Comparison of ENCODE assay signal across 32 cellular contexts in the genomic region with DNA sequence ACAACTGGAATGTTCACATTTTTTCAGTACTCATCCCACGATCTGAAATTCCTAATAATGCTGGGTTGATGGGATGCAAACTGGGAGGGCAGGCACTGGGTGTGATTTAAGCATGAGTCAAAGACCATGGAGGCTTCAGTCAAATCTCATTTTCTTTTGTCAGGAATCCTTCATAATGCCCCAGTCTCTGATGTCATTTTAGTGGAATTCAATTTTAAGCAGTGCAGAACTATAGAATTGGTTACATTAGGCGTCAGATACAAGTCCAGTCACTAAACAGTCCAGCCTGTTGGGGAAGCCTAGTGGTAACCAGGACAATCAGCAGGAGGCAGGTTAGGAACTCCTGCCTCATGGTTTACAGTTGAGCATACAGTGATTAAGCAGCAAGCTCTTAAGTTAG. TPM values are rescaled to one million over a fixed set of nuclear protein-coding genes. Genes with fewer than 3 reads are reported as not detected.
A peak's percentile ranks its signal among the peaks of the same experiment; 100 is the strongest.
DNase-seq lines count a peak whose midpoint lies in the region; ATAC-seq, FAIRE-seq and TF ChIP-seq lines count a peak whose summit lies in the region.
"Had no signal": no experiment of that assay in that cellular context is flagged by ENCODE, and none has a peak within 500 bp of the region (broad histone marks: within the 10 kb centered on the region; RNA-seq: fewer than 3 reads in every experiment).

No MANE protein-coding gene starts in this region.

- H3K4me1 ChIP-seq in HCT116 (ENCODE audit: control insufficient read depth in 1 of 2, insufficient read depth in 2 of 2, low read length in 2 of 2), result peaks cover 10 to 20% of the 10 kb centered on the region in 2 experiments; a peak in 3 of 4 replicates
- peaks cover 61% of the 10 kb centered on the region for H3K4me1 ChIP-seq in PC-9 (replicated peaks; ENCODE audit: insufficient read depth)

- no peak for ATAC-seq in HCT116
- ATAC-seq in activated naive CD4-positive, alpha-beta T cell treated with anti-CD3 and anti-CD28 coated beads, Interleukin-2, amount 50 U/mL, for 72 hours, result no peak
- ATAC-seq: GM23338; right cardiac atrium; SK-N-SH treated with all-trans-retinoic acid at 6 μM for 48 hours; stimulated activated naive CD8-positive, alpha-beta T cell treated with anti-CD3 and anti-CD28 coated beads, Interleukin-15, Interleukin-2, amounts not matched to agents 100 U/mL and 50 U/mL, for 24 hours had no signal

- H3F3A ChIP-seq in PC-9 (ENCODE audit: insufficient read depth, low read depth), result peaks cover 35% of the 10 kb centered on the region

- H3K4me3 ChIP-seq in HCT116 (replicated peaks in 1 of 2; ENCODE audit: low read depth in 1 of 2, low read length in 2 of 2), result no peak overlapping the region
- H3K4me3 ChIP-seq in PC-9, result no peak overlapping the region; the same call in 1 of the 2 replicates
- H3K4me3 ChIP-seq: dorsolateral prefrontal cortex, GM23338, hepatocyte, thoracic aorta had no signal

- POLR2A ChIA-PET in HCT116 (lab: Charles Lee) (no interaction called here), PC-9 (lab: Charles Lee; ENCODE audit: unreplicated experiment) (interaction anchor here (0.6 kb wide), 2 partner anchors 24 to 153 kb away, joined by 5 to 6 read pairs; no protein-coding TSS in a partner anchor)

- no peak for FAIRE-seq in urothelium cell line (lab: Jason Lieb, UNC)
- FAIRE-seq: HTR-8/SVneo had no signal

- TF ChIP-seq CTCF in HCT116 (IDR thresholded peaks at IDR 0.05 in 2 of 3, conservative IDR thresholded peaks at IDR 0.05 in 1 of 3; ENCODE audit: borderline replicate concordance in 1 of 3, insufficient read depth in 1 of 3, low read depth in 2 of 3, low read length in 2 of 3) (no peak), PC-9 (conservative IDR thresholded peaks at IDR 0.05) (no peak; the same call in 1 of the 2 replicates)

- no peaks in the 10 kb centered on the region for H3K36me3 ChIP-seq in HCT116 (ENCODE audit: control insufficient read depth in 1 of 2, insufficient read depth in 2 of 2, low read length in 2 of 2)
- no peaks in the 10 kb centered on the region for H3K36me3 ChIP-seq in PC-9 (ENCODE audit: low read depth)
- H3K36me3 ChIP-seq: thoracic aorta had no signal

- CTCF ChIA-PET in HCT116 (lab: Charles Lee), result no interaction called here
- CTCF ChIA-PET in PC-9 (lab: Charles Lee), result no interaction called here

- H4K20me1 ChIP-seq in HCT116 (ENCODE audit: insufficient read depth) (no peaks in the 10 kb centered on the region), PC-9 (ENCODE audit: insufficient read depth) (no peaks in the 10 kb centered on the region)

- H3K27ac ChIP-seq in HCT116 (ENCODE audit: low read depth, low read length) (no peak overlapping the region), PC-9 (peak overlapping the region; percentile 86), epithelial cell of prostate (peak overlapping the region; percentile 26)
- H3K27ac ChIP-seq: dorsolateral prefrontal cortex, hepatocyte, KMS-11, parathyroid adenoma, thoracic aorta had no signal

- intact Hi-C loops in HCT116 (cut with micrococcal nuclease), result no loop called here
- intact Hi-C loops in PC-9 (cut with micrococcal nuclease; ENCODE audit: unreplicated experiment), result loop anchor here (1.0 to 5.0 kb wide), 3 partner anchors 35 to 225 kb away; no protein-coding TSS in a partner anchor

- H3K9ac ChIP-seq in HCT116 (ENCODE audit: low read length), result no peak overlapping the region
- H3K9ac ChIP-seq: KMS-11, parathyroid adenoma had no signal

- no peaks in the 10 kb centered on the region for H3K36me3 Mint-ChIP-seq in activated naive CD4-positive, alpha-beta T cell treated with anti-CD3 and anti-CD28 coated beads, Interleukin-2, amount 50 U/mL, for 72 hours
- H3K36me3 Mint-ChIP-seq: activated naive CD8-positive, alpha-beta T cell; immature natural killer cell had no signal

- H3K4me2 ChIP-seq in HCT116 (ENCODE audit: low read length) (peak overlapping the region; percentile 13), PC-9 (peak overlapping the region; percentile 68)
- H3K4me2 ChIP-seq: GM23338, hepatocyte, KMS-11 had no signal

- H3K9me2 ChIP-seq in HCT116 (ENCODE audit: insufficient read depth), result no peaks in the 10 kb centered on the region
- H3K9me2 ChIP-seq in PC-9 (ENCODE audit: insufficient read depth), result no peaks in the 10 kb centered on the region

- H3K27ac Mint-ChIP-seq in activated naive CD4-positive, alpha-beta T cell treated with anti-CD3 and anti-CD28 coated beads, Interleukin-2, amount 50 U/mL, for 72 hours, result no peak overlapping the region
- H3K27ac Mint-ChIP-seq: activated B cell treated with CpG ODN at 0.5 μM for 24 hours; activated naive CD8-positive, alpha-beta T cell; activated T-helper 2 cell treated with anti-CD3 and anti-CD28 coated beads, Interferon-gamma antibody, Interleukin-2, Interleukin-4, amounts not matched to agents 10 μg/mL and 5 μg/mL and 100 μg/mL, durations not matched to agents 14 hours and 24 hours and 36 hours; CD4-positive, alpha-beta T cell; GM23338; immature natural killer cell; nephron progenitor cell had no signal

- RAD21 ChIA-PET in HCT116 (lab: Charles Lee; ENCODE audit: low non-redundant PET in 1 of 2, low total read pairs in 2 of 2, uncharacterized antibody in 2 of 2, unreplicated experiment in 2 of 2), result no interaction called here

- BruUV-seq in HCT116 (replicated peaks; lab: Mats Ljungman, UMichigan), result no TSS peak
- no TSS peak for BruUV-seq in PC-9 (replicated peaks; lab: Mats Ljungman, UMichigan)

- TF ChIP-seq RAD21 in HCT116 (IDR thresholded peaks at IDR 0.05; ENCODE audit: low read depth), result no peak

- H3K79me2 ChIP-seq in HCT116 (ENCODE audit: insufficient read depth, low read length) (no peaks in the 10 kb centered on the region), PC-9 (ENCODE audit: low read depth) (no peaks in the 10 kb centered on the region)
- H3K79me2 ChIP-seq: hepatocyte, parathyroid adenoma had no signal

- H3K27me3 ChIP-seq in HCT116 (ENCODE audit: insufficient read depth, low read length) (0 out of 2 replicates have a peak, but pooled peaks cover 5% of the 10 kb centered on the region), PC-9 (ENCODE audit: insufficient read depth, low read depth) (no peaks in the 10 kb centered on the region)
- H3K27me3 ChIP-seq: dorsolateral prefrontal cortex, hepatocyte had no signal

- TF ChIP-seq POLR2A in HCT116 (IDR thresholded peaks at IDR 0.05; ENCODE audit: borderline replicate concordance, extremely low read depth, insufficient read depth, insufficient read length), result no peak

- peaks cover 0 to 4% of the 10 kb centered on the region in 2 donors for H3K9me3 Mint-ChIP-seq in activated naive CD4-positive, alpha-beta T cell treated with anti-CD3 and anti-CD28 coated beads, Interleukin-2, amount 50 U/mL, for 72 hours
- H3K9me3 Mint-ChIP-seq: activated T-helper 2 cell treated with anti-CD3 and anti-CD28 coated beads, Interferon-gamma antibody, Interleukin-2, Interleukin-4, amounts not matched to agents 10 μg/mL and 5 μg/mL and 100 μg/mL, durations not matched to agents 14 hours and 24 hours and 36 hours had no signal

- H2AFZ ChIP-seq in HCT116 (ENCODE audit: low read depth, low read length, poor library complexity, severe bottlenecking), result no peak overlapping the region
- no peak overlapping the region for H2AFZ ChIP-seq in PC-9
- H2AFZ ChIP-seq: GM23338, hepatocyte, parathyroid adenoma had no signal

- no peaks in the 10 kb centered on the region for H3K9me3 ChIP-seq in HCT116 (ENCODE audit: control insufficient read depth in 1 of 2, insufficient read depth in 1 of 2, low read depth in 1 of 2, low read length in 2 of 2)
- H3K9me3 ChIP-seq in PC-9 (ENCODE audit: insufficient read depth, low read depth), result peaks cover 4% of the 10 kb centered on the region
- H3K9me3 ChIP-seq: thoracic aorta had no signal

- DNase-seq in HCT116 (ENCODE audit: low read depth, low spot score), result no peak
- peak; percentile 41 to 78 for DNase-seq in PC-9
- peak; percentile 12 for DNase-seq in epithelial cell of prostate (ENCODE audit: low read depth, low spot score)
- peak; percentile 32 for DNase-seq in urothelium cell line (ENCODE audit: low spot score)
- no peak for DNase-seq in NCI-H510A treated with DMSO at 0.1 percent for 48 hours (lab: John Stamatoyannopoulos, UW)
- no peak for DNase-seq in activated CD8-positive, alpha-beta memory T cell treated with anti-CD3 and anti-CD28 coated beads, Interleukin-2, amount 50 U/mL, for 48 hours
- no peak for DNase-seq in activated naive CD4-positive, alpha-beta T cell treated with anti-CD3 and anti-CD28 coated beads, Interleukin-2, amount 50 U/mL, for 72 hours (ENCODE audit: low spot score in 2 of 2)
- DNase-seq: activated B cell treated with CpG ODN at 0.5 μM for 24 hours; activated CD4-positive, alpha-beta T cell treated with anti-CD3 and anti-CD28 coated beads, Interleukin-2, amount 50 U/mL, for 48 hours; activated CD8-positive, alpha-beta memory T cell treated with anti-CD3 and anti-CD28 coated beads, Interleukin-2, amount 50 U/mL, for 4 hours; aorta; CD4-positive, alpha-beta T cell; DMS 273 treated with DMSO at 0.1 percent for 48 hours; dorsolateral prefrontal cortex; GDM1; immature natural killer cell; NCI-H2171; NCI-H526; nephron progenitor cell; right cardiac atrium; stimulated activated naive CD8-positive, alpha-beta T cell treated with anti-CD3 and anti-CD28 coated beads, Interleukin-15, Interleukin-2, amounts not matched to agents 100 U/mL and 50 U/mL, for 24 hours had no signal

TF ChIP-seq in HCT116, 20 proteins besides CTCF, POLR2A, EP300 and RAD21 (continues in another document):
- TF ChIP-seq, protein P1, sequence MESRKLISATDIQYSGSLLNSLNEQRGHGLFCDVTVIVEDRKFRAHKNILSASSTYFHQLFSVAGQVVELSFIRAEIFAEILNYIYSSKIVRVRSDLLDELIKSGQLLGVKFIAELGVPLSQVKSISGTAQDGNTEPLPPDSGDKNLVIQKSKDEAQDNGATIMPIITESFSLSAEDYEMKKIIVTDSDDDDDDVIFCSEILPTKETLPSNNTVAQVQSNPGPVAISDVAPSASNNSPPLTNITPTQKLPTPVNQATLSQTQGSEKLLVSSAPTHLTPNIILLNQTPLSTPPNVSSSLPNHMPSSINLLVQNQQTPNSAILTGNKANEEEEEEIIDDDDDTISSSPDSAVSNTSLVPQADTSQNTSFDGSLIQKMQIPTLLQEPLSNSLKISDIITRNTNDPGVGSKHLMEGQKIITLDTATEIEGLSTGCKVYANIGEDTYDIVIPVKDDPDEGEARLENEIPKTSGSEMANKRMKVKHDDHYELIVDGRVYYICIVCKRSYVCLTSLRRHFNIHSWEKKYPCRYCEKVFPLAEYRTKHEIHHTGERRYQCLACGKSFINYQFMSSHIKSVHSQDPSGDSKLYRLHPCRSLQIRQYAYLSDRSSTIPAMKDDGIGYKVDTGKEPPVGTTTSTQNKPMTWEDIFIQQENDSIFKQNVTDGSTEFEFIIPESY (IDR thresholded peaks at IDR 0.05; ENCODE audit: extremely low read depth, insufficient replicate concordance, low read length), result no peak
- TF ChIP-seq POLR2AphosphoS5 (IDR thresholded peaks at IDR 0.05; ENCODE audit: low read depth, low read length), result no peak
- no peak for TF ChIP-seq SIN3A (IDR thresholded peaks at IDR 0.05; ENCODE audit: low read depth)
- TF ChIP-seq ELF1 (IDR thresholded peaks at IDR 0.05; ENCODE audit: borderline replicate concordance, low read depth), result no peak
- no peak for TF ChIP-seq EZH2phosphoT487 (IDR thresholded peaks at IDR 0.05; ENCODE audit: borderline replicate concordance)

RNA-seq across cellular contexts. Expression of gene TMEM215, which starts 41.0 kb away (rescaled TPM):
- total RNA-seq in HCT116 (2021; ENCODE audit: unreplicated experiment), result not detected
- not detected in 2 replicates for polyA plus RNA-seq in HCT116 (2012)
- total RNA-seq in PC-9 (2021), result not detected in 2 replicates
- not detected for total RNA-seq in activated naive CD4-positive, alpha-beta T cell treated with anti-CD3 and anti-CD28 coated beads, Interleukin-2, amount 50 U/mL, for 72 hours
- total RNA-seq: activated B cell treated with CpG ODN at 0.5 μM for 24 hours; activated T-helper 2 cell treated with anti-CD3 and anti-CD28 coated beads, Interferon-gamma antibody, Interleukin-2, Interleukin-4, amounts not matched to agents 10 μg/mL and 5 μg/mL and 100 μg/mL, durations not matched to agents 14 hours and 24 hours and 36 hours; aorta; CD4-positive, alpha-beta T cell; liver; mononuclear cell; thoracic aorta had no signal
- polyA plus RNA-seq: aorta, hepatocyte, immature natural killer cell, liver had no signal

Comparison
In these comparisons a context has a peak if more than half of its experiments do, and no peak if none do; other contexts are left out.
1. DNase-seq: peak in PC-9 (2 of 2), epithelial cell of prostate (single experiment) and urothelium cell line (single experiment); none in HCT116 (single experiment), NCI-H510A treated with DMSO at 0.1 percent for 48 hours (single experiment), activated CD8-positive, alpha-beta memory T cell treated with anti-CD3 and anti-CD28 coated beads, Interleukin-2, amount 50 U/mL, for 48 hours (single experiment) and activated naive CD4-positive, alpha-beta T cell treated with anti-CD3 and anti-CD28 coated beads, Interleukin-2, amount 50 U/mL, for 72 hours (0 of 2).